In the genomic region with DNA sequence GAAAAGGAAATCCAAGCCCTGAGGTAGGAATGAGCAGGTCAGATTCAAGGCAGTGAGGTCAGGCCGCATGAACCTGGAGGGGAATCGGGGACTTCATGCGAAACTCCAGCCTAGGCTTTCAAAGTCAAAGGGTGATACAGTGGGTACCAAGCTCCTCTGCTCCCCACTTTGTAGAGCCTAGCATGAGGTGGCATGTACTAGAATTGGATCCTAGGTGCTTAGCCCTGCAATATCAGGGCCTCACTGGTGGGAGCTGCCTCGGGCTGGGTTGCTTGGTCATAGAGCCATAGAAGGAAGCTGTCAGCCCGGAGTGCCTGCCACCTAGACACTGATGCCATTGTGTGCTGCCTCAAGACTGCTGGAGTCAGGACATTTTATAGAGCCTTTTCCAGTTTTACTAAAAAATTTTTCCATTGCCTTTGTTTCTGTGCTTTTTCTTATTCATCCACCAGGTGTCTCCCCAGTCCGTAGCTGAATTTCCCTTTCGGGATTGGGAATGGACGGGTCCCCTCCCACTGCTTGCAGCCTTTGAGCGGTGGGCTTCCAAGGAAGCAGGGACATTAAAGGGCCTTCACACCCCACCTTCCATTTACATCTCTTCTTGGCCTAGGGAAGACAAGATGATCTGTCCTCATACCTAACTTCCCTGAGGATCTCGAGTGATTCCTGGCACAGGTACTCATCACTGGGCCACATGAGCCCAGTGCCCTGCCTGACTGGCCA, we compare ENCODE assay signal across 1 cellular context.
TF ChIP-seq lines count a peak whose summit lies in the region.

No MANE protein-coding gene starts in this region.

TF ChIP-seq in HepG2, 621 proteins besides CTCF, POLR2A, EP300 and RAD21:
- no peak for TF ChIP-seq ZBTB8A (CRISPR knock-in tag; IDR thresholded peaks at IDR 0.05; ENCODE audit: borderline replicate concordance, low read depth)
- TF ChIP-seq, protein P1, sequence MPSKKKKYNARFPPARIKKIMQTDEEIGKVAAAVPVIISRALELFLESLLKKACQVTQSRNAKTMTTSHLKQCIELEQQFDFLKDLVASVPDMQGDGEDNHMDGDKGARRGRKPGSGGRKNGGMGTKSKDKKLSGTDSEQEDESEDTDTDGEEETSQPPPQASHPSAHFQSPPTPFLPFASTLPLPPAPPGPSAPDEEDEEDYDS (CRISPR knock-in tag; IDR thresholded peaks at IDR 0.05), result no peak
- peak; percentile 11 for TF ChIP-seq TEAD3 (CRISPR knock-in tag; optimal IDR thresholded peaks at IDR 0.05; ENCODE audit: borderline replicate concordance)
- TF ChIP-seq NKX3-1 (CRISPR knock-in tag; IDR thresholded peaks at IDR 0.05), result no peak
- TF ChIP-seq ZNF598 (CRISPR knock-in tag; IDR thresholded peaks at IDR 0.05; ENCODE audit: borderline replicate concordance), result no peak
- no peak for TF ChIP-seq NR2F2 (IDR thresholded peaks at IDR 0.05; ENCODE audit: borderline replicate concordance, low read depth)
- TF ChIP-seq DNMT3B (CRISPR knock-in tag; conservative IDR thresholded peaks at IDR 0.05), result no peak
- no peak for TF ChIP-seq ZNF891 (CRISPR knock-in tag; IDR thresholded peaks at IDR 0.05)
- TF ChIP-seq STAG1 (CRISPR knock-in tag; IDR thresholded peaks at IDR 0.05), result peak; percentile 74
- TF ChIP-seq BRF2 (CRISPR knock-in tag; IDR thresholded peaks at IDR 0.05), result no peak
- TF ChIP-seq ZNF839 (CRISPR knock-in tag; IDR thresholded peaks at IDR 0.05; ENCODE audit: borderline replicate concordance), result no peak
- TF ChIP-seq, protein P2, sequence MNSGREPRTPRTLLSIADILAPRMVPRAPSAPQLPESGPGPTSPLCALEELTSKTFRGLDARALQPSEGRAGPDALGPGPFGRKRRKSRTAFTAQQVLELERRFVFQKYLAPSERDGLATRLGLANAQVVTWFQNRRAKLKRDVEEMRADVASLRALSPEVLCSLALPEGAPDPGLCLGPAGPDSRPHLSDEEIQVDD (CRISPR knock-in tag; IDR thresholded peaks at IDR 0.05; ENCODE audit: borderline replicate concordance), result no peak
- peak; percentile 33; the same call in 1 of the 2 replicates for TF ChIP-seq KDM2A (CRISPR knock-in tag; IDR thresholded peaks at IDR 0.05; ENCODE audit: borderline replicate concordance, low read depth)
- TF ChIP-seq SOX6 (IDR thresholded peaks at IDR 0.05), result no peak
- 0 out of 2 replicates have a peak, but pooled peaks have one; percentile 11 for TF ChIP-seq SOX6 (CRISPR knock-in tag; IDR thresholded peaks at IDR 0.05)
- no peak for TF ChIP-seq POGZ (CRISPR knock-in tag; IDR thresholded peaks at IDR 0.05)
- no peak for TF ChIP-seq ZNF251 (CRISPR knock-in tag; IDR thresholded peaks at IDR 0.05)
- no peak for TF ChIP-seq YY1 (IDR thresholded peaks at IDR 0.05; ENCODE audit: insufficient read depth, insufficient replicate concordance, low read depth, low read length)
- 0 out of 2 replicates have a peak, but pooled peaks have one; percentile 51 for TF ChIP-seq RBFOX2 (IDR thresholded peaks at IDR 0.05; ENCODE audit: low read depth, low read length)
- TF ChIP-seq SMC3 (IDR thresholded peaks at IDR 0.05; ENCODE audit: low read length), result peak; percentile 74
- TF ChIP-seq ZNF160 (CRISPR knock-in tag; IDR thresholded peaks at IDR 0.05), result no peak
- TF ChIP-seq CHCHD3 (CRISPR knock-in tag; IDR thresholded peaks at IDR 0.05), result no peak
- TF ChIP-seq ZNF720 (CRISPR knock-in tag; IDR thresholded peaks at IDR 0.05), result no peak
- TF ChIP-seq THAP9 (CRISPR knock-in tag; IDR thresholded peaks at IDR 0.05; ENCODE audit: borderline replicate concordance), result no peak
- TF ChIP-seq, protein P3, sequence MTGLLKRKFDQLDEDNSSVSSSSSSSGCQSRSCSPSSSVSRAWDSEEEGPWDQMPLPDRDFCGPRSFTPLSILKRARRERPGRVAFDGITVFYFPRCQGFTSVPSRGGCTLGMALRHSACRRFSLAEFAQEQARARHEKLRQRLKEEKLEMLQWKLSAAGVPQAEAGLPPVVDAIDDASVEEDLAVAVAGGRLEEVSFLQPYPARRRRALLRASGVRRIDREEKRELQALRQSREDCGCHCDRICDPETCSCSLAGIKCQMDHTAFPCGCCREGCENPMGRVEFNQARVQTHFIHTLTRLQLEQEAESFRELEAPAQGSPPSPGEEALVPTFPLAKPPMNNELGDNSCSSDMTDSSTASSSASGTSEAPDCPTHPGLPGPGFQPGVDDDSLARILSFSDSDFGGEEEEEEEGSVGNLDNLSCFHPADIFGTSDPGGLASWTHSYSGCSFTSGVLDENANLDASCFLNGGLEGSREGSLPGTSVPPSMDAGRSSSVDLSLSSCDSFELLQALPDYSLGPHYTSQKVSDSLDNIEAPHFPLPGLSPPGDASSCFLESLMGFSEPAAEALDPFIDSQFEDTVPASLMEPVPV (CRISPR knock-in tag; IDR thresholded peaks at IDR 0.05), result 0 out of 2 replicates have a peak, but pooled peaks have one; percentile 20
- TF ChIP-seq ZNF550 (CRISPR knock-in tag; IDR thresholded peaks at IDR 0.05; ENCODE audit: borderline replicate concordance), result no peak
- 0 out of 2 replicates have a peak, but pooled peaks have one; percentile 22 for TF ChIP-seq FOXO4 (CRISPR knock-in tag; conservative IDR thresholded peaks at IDR 0.05)
- no peak for TF ChIP-seq ZNF691 (CRISPR knock-in tag; IDR thresholded peaks at IDR 0.05; ENCODE audit: borderline replicate concordance, low read depth)
- TF ChIP-seq, protein P4, sequence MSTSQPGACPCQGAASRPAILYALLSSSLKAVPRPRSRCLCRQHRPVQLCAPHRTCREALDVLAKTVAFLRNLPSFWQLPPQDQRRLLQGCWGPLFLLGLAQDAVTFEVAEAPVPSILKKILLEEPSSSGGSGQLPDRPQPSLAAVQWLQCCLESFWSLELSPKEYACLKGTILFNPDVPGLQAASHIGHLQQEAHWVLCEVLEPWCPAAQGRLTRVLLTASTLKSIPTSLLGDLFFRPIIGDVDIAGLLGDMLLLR (CRISPR knock-in tag; IDR thresholded peaks at IDR 0.05), result no peak
